In genomic region chrX:1700757-1701156, GRCh38 we compare ENCODE assay signal across 24 cellular contexts.
"Had no signal": no experiment of that assay in that cellular context is flagged by ENCODE, and none has a peak within 500 bp of the region (broad histone marks: within the 10 kb centered on the region; RNA-seq: fewer than 3 reads in every experiment).

No MANE protein-coding gene starts in this region.

- H3K27ac Mint-ChIP-seq: activated naive CD8-positive, alpha-beta T cell treated with anti-CD3 and anti-CD28 coated beads for 36 hours; natural killer cell; neural progenitor cell; stimulated activated effector memory CD8-positive, alpha-beta T cell treated with anti-CD3 and anti-CD28 coated beads, Interleukin-12 subunit alpha, Interleukin-12 subunit beta, amount 100 ng/mL, for 72 hours; stimulated activated naive CD8-positive, alpha-beta T cell treated with anti-CD3 and anti-CD28 coated beads, Interleukin-15, Interleukin-2, amounts not matched to agents 100 ng/mL and 50 ng/mL, for 24 hours; WTC11 had no signal

- H3K4me3 Mint-ChIP-seq: activated naive CD8-positive, alpha-beta T cell treated with anti-CD3 and anti-CD28 coated beads for 36 hours; brain; natural killer cell; neural progenitor cell; stimulated activated effector memory CD8-positive, alpha-beta T cell treated with anti-CD3 and anti-CD28 coated beads, Interleukin-12 subunit alpha, Interleukin-12 subunit beta, amount 100 ng/mL, for 72 hours; stimulated activated naive CD8-positive, alpha-beta T cell treated with anti-CD3 and anti-CD28 coated beads, Interleukin-15, Interleukin-2, amounts not matched to agents 100 ng/mL and 50 ng/mL, for 24 hours; WTC11 had no signal

- H3K36me3 Mint-ChIP-seq: brain; neural progenitor cell; stimulated activated effector memory CD8-positive, alpha-beta T cell treated with anti-CD3 and anti-CD28 coated beads, Interleukin-12 subunit alpha, Interleukin-12 subunit beta, amount 100 ng/mL, for 72 hours had no signal

- H3K4me1 Mint-ChIP-seq: activated naive CD8-positive, alpha-beta T cell treated with anti-CD3 and anti-CD28 coated beads for 36 hours; brain; natural killer cell; neural progenitor cell; stimulated activated effector memory CD8-positive, alpha-beta T cell treated with anti-CD3 and anti-CD28 coated beads, Interleukin-12 subunit alpha, Interleukin-12 subunit beta, amount 100 ng/mL, for 72 hours had no signal

- H3K27me3 Mint-ChIP-seq: activated naive CD8-positive, alpha-beta T cell treated with anti-CD3 and anti-CD28 coated beads for 36 hours; stimulated activated naive CD8-positive, alpha-beta T cell treated with anti-CD3 and anti-CD28 coated beads, Interleukin-15, Interleukin-2, amounts not matched to agents 100 ng/mL and 50 ng/mL, for 24 hours had no signal

- DNase-seq: activated CD4-positive, alpha-beta T cell treated with anti-CD3 and anti-CD28 coated beads for 1 hour; activated effector memory CD4-positive, alpha-beta T cell treated with Interleukin-2 at 50 U/mL for 16 hours; activated naive CD4-positive, alpha-beta T cell treated with Interleukin-2 at 50 U/mL for 16 hours; activated naive CD8-positive, alpha-beta T cell treated with anti-CD3 and anti-CD28 coated beads for 36 hours; activated T-cell treated with anti-CD3 and anti-CD28 coated beads for 4 hours; cerebellar nuclear complex; colonic mucosa; effector CD8-positive, alpha-beta T cell; kidney glomerular epithelial cell; lower lobe of right lung; mesenchymal stem cell; natural killer cell; occipital lobe; psoas muscle; sigmoid colon; small intestine; stimulated activated CD4-positive, alpha-beta T cell treated with anti-CD3 and anti-CD28 coated beads, Interleukin-4, amount 100 ng/mL, for 24 hours; upper lobe of left lung had no signal

- ATAC-seq: left lobe of liver; lower lobe of right lung; natural killer cell; psoas muscle; stimulated activated effector memory CD8-positive, alpha-beta T cell treated with anti-CD3 and anti-CD28 coated beads, Interleukin-12 subunit alpha, Interleukin-12 subunit beta, amount 100 ng/mL, for 72 hours; WTC11 had no signal
